In the genomic region with DNA sequence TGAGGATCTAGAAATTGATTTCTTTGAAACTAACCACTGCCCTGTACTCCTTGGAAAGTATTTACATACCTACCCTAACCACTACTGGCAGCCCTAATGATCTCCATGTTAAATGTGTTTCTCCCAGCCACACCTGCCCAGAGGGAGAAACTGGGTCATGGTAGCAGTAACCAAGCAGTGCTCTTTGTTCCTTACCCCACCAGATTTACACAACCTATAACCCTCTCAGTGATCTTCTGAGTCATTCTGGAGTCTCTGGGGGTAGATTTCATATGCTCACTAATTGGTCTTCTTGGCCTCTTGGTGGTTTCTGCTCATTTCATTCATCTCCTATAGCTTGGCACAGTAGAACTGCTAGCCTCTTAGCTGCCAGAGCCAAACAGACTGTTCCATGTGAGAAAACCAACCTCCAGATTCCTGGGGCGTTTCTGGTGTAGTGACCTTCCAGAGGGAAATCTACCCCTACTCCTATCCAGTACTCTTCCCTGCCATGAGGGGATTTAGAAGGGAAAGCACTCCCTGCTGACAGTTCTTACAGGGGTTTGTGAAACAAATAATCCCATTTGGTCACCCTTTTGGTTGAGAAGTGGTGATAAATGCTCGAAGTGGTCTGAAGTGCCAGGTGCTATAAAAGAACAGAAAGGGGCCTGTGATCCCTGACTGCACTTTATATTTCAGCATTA, we compare ENCODE assay signal across 17 cellular contexts. TPM values are rescaled to one million over a fixed set of nuclear protein-coding genes. Genes with fewer than 3 reads are reported as not detected.
DNase-seq lines count a peak whose midpoint lies in the region; ATAC-seq and TF ChIP-seq lines count a peak whose summit lies in the region.
"Had no signal": no experiment of that assay in that cellular context is flagged by ENCODE, and none has a peak within 500 bp of the region (broad histone marks: within the 10 kb centered on the region; RNA-seq: fewer than 3 reads in every experiment).

No MANE protein-coding gene starts in this region.

- H3K27me3 ChIP-seq in suprapubic skin = no peaks in the 10 kb centered on the region
- H3K27me3 ChIP-seq: colonic mucosa, sigmoid colon, tibial artery had no signal

- no peaks in the 10 kb centered on the region for H3K36me3 ChIP-seq in suprapubic skin
- H3K36me3 ChIP-seq: colonic mucosa, sigmoid colon, tibial artery had no signal

- TF ChIP-seq EP300 in suprapubic skin (IDR thresholded peaks at IDR 0.05) = no peak

- DNase-seq in RPMI7951 (ENCODE audit: low read depth) (peak; percentile 8), kidney tubule cell (ENCODE audit: low spot score) (peak; percentile 26), dermis blood vessel endothelial cell (no peak), suprapubic skin (ENCODE audit: low spot score in 2 of 2) (no peak), NCI-H69 (lab: John Stamatoyannopoulos, UW) (no peak)
- DNase-seq: colonic mucosa; kidney; naive thymus-derived CD8-positive, alpha-beta T cell; NCI-H345; RPMI8226; sigmoid colon; tibial artery had no signal

- H3K9me3 ChIP-seq in suprapubic skin = no peaks in the 10 kb centered on the region
- H3K9me3 ChIP-seq: colonic mucosa, sigmoid colon, tibial artery had no signal

- whole genome bisulfite sequencing in suprapubic skin = 71% methylated on average over 2 of the region's 2 CpGs

- no peaks in the 10 kb centered on the region for H3K4me1 ChIP-seq in suprapubic skin
- H3K4me1 ChIP-seq: colonic mucosa, tibial artery had no signal

- no peak for TF ChIP-seq POLR2A in suprapubic skin (IDR thresholded peaks at IDR 0.05)

- no peak for TF ChIP-seq CTCF in suprapubic skin (IDR thresholded peaks at IDR 0.05)

- H3K27ac ChIP-seq in suprapubic skin = no peak overlapping the region
- H3K27ac ChIP-seq: C4-2B, colonic mucosa, KMS-11, sigmoid colon, tibial artery had no signal

- no peak overlapping the region for H3K4me3 ChIP-seq in suprapubic skin
- H3K4me3 ChIP-seq: colonic mucosa, sigmoid colon, tibial artery had no signal

- ATAC-seq in GM18511 (IDR thresholded peaks at IDR 0.05; ENCODE audit: unreplicated experiment) (peak; percentile 63), HG02678 (IDR thresholded peaks at IDR 0.05; ENCODE audit: unreplicated experiment) (peak; percentile 68), HG03565 (IDR thresholded peaks at IDR 0.05; ENCODE audit: unreplicated experiment) (no peak)
- ATAC-seq: naive thymus-derived CD8-positive, alpha-beta T cell had no signal

RNA-seq across cellular contexts. Expression of a gene that starts 36.2 kb away (rescaled TPM):
- total RNA-seq in RPMI7951 (2014; rRNA removed; shearing (Covaris generic)) = 8.8 and 10.2 TPM in 2 replicates
- total RNA-seq in dermis blood vessel endothelial cell = 9.0 and 16.1 TPM in 2 replicates
- total RNA-seq in suprapubic skin = 10 to 100 TPM in 3 of 4 donors, 1 to 10 TPM in 1; 7.9 to 86.1 (median 22.0) TPM

Comparison
In these comparisons a context has a peak if more than half of its experiments do, and no peak if none do; other contexts are left out.
1. DNase-seq: peak in RPMI7951 (single experiment) and kidney tubule cell (single experiment); none in dermis blood vessel endothelial cell (single experiment), suprapubic skin (0 of 2) and NCI-H69 (single experiment).